15 cellular contexts compared by ENCODE assay signal in the genomic region with DNA sequence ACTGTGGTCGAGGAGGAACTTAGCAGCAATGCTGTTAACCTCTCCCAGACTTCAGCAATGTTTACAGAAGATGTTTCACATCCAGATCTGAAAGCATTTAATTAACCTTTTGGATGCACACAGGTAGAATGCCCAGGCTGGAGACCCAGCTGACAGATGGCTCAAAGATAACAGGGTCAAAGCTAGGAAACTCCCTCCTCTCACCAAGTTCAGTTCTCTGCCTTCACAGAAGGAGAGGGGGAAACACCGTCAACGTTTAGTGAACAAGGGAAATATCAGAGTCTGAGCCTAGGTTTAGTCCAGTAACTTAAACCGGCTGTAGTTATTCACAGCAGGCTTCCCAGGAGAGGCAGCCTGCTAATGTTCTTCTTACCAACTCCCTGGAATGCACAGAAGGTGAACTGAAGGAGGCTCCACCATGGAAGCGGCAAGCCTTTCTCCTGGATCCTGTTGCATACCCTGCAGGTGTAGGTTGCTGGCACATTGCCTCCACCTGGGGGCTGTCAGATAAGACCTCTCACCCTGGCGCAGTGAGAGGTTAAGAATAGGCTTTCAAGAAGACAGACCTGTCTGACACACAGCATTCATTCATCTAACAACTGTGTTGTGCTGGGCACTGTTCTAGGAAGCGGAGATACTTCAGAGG.
"Had no signal": no experiment of that assay in that cellular context is flagged by ENCODE, and none has a peak within 500 bp of the region (broad histone marks: within the 10 kb centered on the region; RNA-seq: fewer than 3 reads in every experiment).

No MANE protein-coding gene starts in this region.

- H3K4me1 ChIP-seq: left lung, tibial artery had no signal

- H3K4me3 Mint-ChIP-seq: activated B cell treated with CpG ODN at 0.5 μM for 24 hours; activated CD4-positive, alpha-beta memory T cell treated with anti-CD3 and anti-CD28 coated beads for 36 hours; activated CD8-positive, alpha-beta memory T cell treated with anti-CD3 and anti-CD28 coated beads, Interleukin-2, amount 10 ng/mL, durations not matched to agents 7 days and 5 days; activated naive CD8-positive, alpha-beta T cell treated with anti-CD3 and anti-CD28 coated beads, Interleukin-2, amount 10 ng/mL, durations not matched to agents 7 days and 5 days; neural crest cell had no signal

- DNase-seq: activated B cell treated with CpG ODN at 0.5 μM for 24 hours; activated CD4-positive, alpha-beta memory T cell treated with anti-CD3 and anti-CD28 coated beads for 36 hours; activated CD4-positive, alpha-beta T cell treated with anti-CD3 and anti-CD28 coated beads for 4 hours; activated CD8-positive, alpha-beta memory T cell treated with anti-CD3 and anti-CD28 coated beads, Interleukin-2, amount 10 ng/mL, durations not matched to agents 7 days and 5 days; activated naive CD8-positive, alpha-beta T cell treated with anti-CD3 and anti-CD28 coated beads, Interleukin-2, amount 10 ng/mL, durations not matched to agents 7 days and 5 days; amygdala; erythroblast; left lung; stimulated activated CD4-positive, alpha-beta T cell treated with anti-CD3 and anti-CD28 coated beads, Interleukin-12 subunit alpha, Interleukin-12 subunit beta, amount 100 ng/mL, for 4 hours; stimulated activated CD4-positive, alpha-beta T cell treated with anti-CD3 and anti-CD28 coated beads, Interleukin-1b, Interleukin-23, amount 100 ng/mL, for 48 hours; stimulated activated CD8-positive, alpha-beta memory T cell treated with anti-CD3 and anti-CD28 coated beads, Interleukin-4, amount 100 ng/mL, for 48 hours; stimulated activated naive CD4-positive, alpha-beta T cell; tibial artery had no signal

- H3K4me1 Mint-ChIP-seq: activated B cell treated with CpG ODN at 0.5 μM for 24 hours, neural crest cell had no signal

- H3K27me3 Mint-ChIP-seq: activated B cell treated with CpG ODN at 0.5 μM for 24 hours; activated CD4-positive, alpha-beta memory T cell treated with anti-CD3 and anti-CD28 coated beads for 36 hours; activated CD8-positive, alpha-beta memory T cell treated with anti-CD3 and anti-CD28 coated beads, Interleukin-2, amount 10 ng/mL, durations not matched to agents 7 days and 5 days; activated naive CD8-positive, alpha-beta T cell treated with anti-CD3 and anti-CD28 coated beads, Interleukin-2, amount 10 ng/mL, durations not matched to agents 7 days and 5 days; progenitor cell of endocrine pancreas had no signal

- H3K27me3 ChIP-seq: left lung, tibial artery had no signal

- H3K27ac ChIP-seq: left lung, tibial artery had no signal

- H3K9me3 Mint-ChIP-seq: activated B cell treated with CpG ODN at 0.5 μM for 24 hours; activated CD4-positive, alpha-beta memory T cell treated with anti-CD3 and anti-CD28 coated beads for 36 hours; activated naive CD8-positive, alpha-beta T cell treated with anti-CD3 and anti-CD28 coated beads, Interleukin-2, amount 10 ng/mL, durations not matched to agents 7 days and 5 days; neural crest cell had no signal

- H3K9me3 ChIP-seq: left lung, tibial artery had no signal

- H3K27ac Mint-ChIP-seq: activated B cell treated with CpG ODN at 0.5 μM for 24 hours; activated CD4-positive, alpha-beta memory T cell treated with anti-CD3 and anti-CD28 coated beads for 36 hours; activated CD8-positive, alpha-beta memory T cell treated with anti-CD3 and anti-CD28 coated beads, Interleukin-2, amount 10 ng/mL, durations not matched to agents 7 days and 5 days; activated naive CD8-positive, alpha-beta T cell treated with anti-CD3 and anti-CD28 coated beads, Interleukin-2, amount 10 ng/mL, durations not matched to agents 7 days and 5 days; progenitor cell of endocrine pancreas had no signal

- H3K4me3 ChIP-seq: left lung, tibial artery had no signal

- ATAC-seq: activated CD8-positive, alpha-beta memory T cell treated with anti-CD3 and anti-CD28 coated beads, Interleukin-2, amount 10 ng/mL, durations not matched to agents 7 days and 5 days; left lung had no signal
